Comparison of ENCODE assay signal across 8 cellular contexts in genomic region chr1:144002141-144002881, GRCh38. TPM values are rescaled to one million over a fixed set of nuclear protein-coding genes. Genes with fewer than 3 reads are reported as not detected.
DNase-seq lines count a peak whose midpoint lies in the region; ATAC-seq and TF ChIP-seq lines count a peak whose summit lies in the region.
"Not testable (repeated sequence)": the region's sequence is repeated elsewhere in the genome, so short reads cannot be mapped to it uniquely, and the experiment has no call there.

No MANE protein-coding gene starts in this region.

- not testable (repeated sequence) for H2AFZ ChIP-seq in OCI-LY7 (ENCODE audit: low read length)

- not testable (repeated sequence) for H2BK120ac ChIP-seq in mesendoderm (ENCODE audit: low read depth, low read length)

- H4K5ac ChIP-seq in mesendoderm (ENCODE audit: low read length): not testable (repeated sequence)

- not testable (repeated sequence) for H3K9me2 ChIP-seq in OCI-LY7 (ENCODE audit: insufficient read depth, low read length)

- 0 out of 2 replicates have a peak, but pooled peaks have one; percentile 9 for TF ChIP-seq CTCF in OCI-LY7 (conservative IDR thresholded peaks at IDR 0.05; ENCODE audit: low read length)
- not testable (repeated sequence) for TF ChIP-seq CTCF in astrocyte of the spinal cord (IDR thresholded peaks at IDR 0.05; ENCODE audit: low read depth, low read length); heart right ventricle (IDR thresholded peaks at IDR 0.05)

- not testable (repeated sequence) for H3K79me1 ChIP-seq in mesendoderm (ENCODE audit: low read length)

- H3K27me3 ChIP-seq in heart right ventricle; mesendoderm (ENCODE audit: insufficient read depth, low read length, poor library complexity): not testable (repeated sequence)

- H3K18ac ChIP-seq in mesendoderm (ENCODE audit: low read length): not testable (repeated sequence)

- H4K8ac ChIP-seq in mesendoderm (ENCODE audit: low read depth, low read length): not testable (repeated sequence)

- in situ Hi-C loops in astrocyte of the spinal cord (cut with HindIII; ENCODE audit: low sequenced_read_pairs): not testable (repeated sequence)

- not testable (repeated sequence) for H3K9ac ChIP-seq in mesendoderm (ENCODE audit: low read length)

- H3K27ac ChIP-seq in OCI-LY7 (ENCODE audit: low read depth, low read length, poor library complexity, severe bottlenecking); heart right ventricle; mesendoderm (ENCODE audit: low read depth, low read length): not testable (repeated sequence)

- CTCF ChIA-PET in OCI-LY7 (lab: Charles Lee; ENCODE audit: unreplicated experiment): not testable (repeated sequence)

- DNase-seq in CD1c-positive myeloid dendritic cell (ENCODE audit: extremely low spot score) (peak; percentile 4), OCI-LY7 (ENCODE audit: low spot score) (peak; percentile 31), astrocyte of the spinal cord (ENCODE audit: low read depth, low spot score) (peak; percentile 0), mesendoderm (peak; percentile 3)
- DNase-seq in heart right ventricle: not testable (repeated sequence)

- H3K79me2 ChIP-seq in OCI-LY7 (ENCODE audit: insufficient read depth, low read depth, low read length); mesendoderm (ENCODE audit: control insufficient read depth, insufficient read depth, low read length): not testable (repeated sequence)

- H3K4me1 ChIP-seq in OCI-LY7 (ENCODE audit: insufficient read depth, low read length, poor library complexity, severe bottlenecking); heart right ventricle; mesendoderm (ENCODE audit: control insufficient read depth, low read depth, low read length): not testable (repeated sequence)

- POLR2A ChIA-PET in OCI-LY7 (lab: Charles Lee): not testable (repeated sequence)

- not testable (repeated sequence) for H3K4ac ChIP-seq in mesendoderm (ENCODE audit: low read depth, low read length)

- H4K20me1 ChIP-seq in OCI-LY7 (ENCODE audit: insufficient read depth, low read length): not testable (repeated sequence)

- not testable (repeated sequence) for H2BK15ac ChIP-seq in mesendoderm (replicated peaks; ENCODE audit: low read depth)

- H3K23ac ChIP-seq in mesendoderm (ENCODE audit: low read length): not testable (repeated sequence)

- BruUV-seq in OCI-LY7 (replicated peaks; lab: Mats Ljungman, UMichigan): not testable (repeated sequence)

- H3K36me3 ChIP-seq in OCI-LY7 (ENCODE audit: insufficient read depth, low read length); heart right ventricle; mesendoderm (ENCODE audit: control insufficient read depth, insufficient read depth, low read length): not testable (repeated sequence)

- H2AK5ac ChIP-seq in mesendoderm (ENCODE audit: low read length): not testable (repeated sequence)

- not testable (repeated sequence) for H3K9me3 ChIP-seq in OCI-LY7 (ENCODE audit: low read length); heart right ventricle

- not testable (repeated sequence) for H2BK5ac ChIP-seq in mesendoderm (ENCODE audit: low read length)

- H3K56ac ChIP-seq in mesendoderm (ENCODE audit: low read length): not testable (repeated sequence)

- H3K4me2 ChIP-seq in OCI-LY7 (ENCODE audit: low read length); mesendoderm (ENCODE audit: low read length): not testable (repeated sequence)

- 12 to 45% methylated on average over 3 to 5 of the region's 7 CpGs for WGBS in heart right ventricle, 2 donors
- no CpG with 5 or more reads among the region's 7 CpGs for WGBS in mesendoderm (ENCODE audit: extremely low coverage, insufficient coverage, low lambda C conversion rate)

- intact Hi-C loops in OCI-LY7 (cut with micrococcal nuclease; ENCODE audit: unreplicated experiment); heart right ventricle (cut with DNase I): not testable (repeated sequence)

- H3K4me3 ChIP-seq in OCI-LY7 (ENCODE audit: low read depth, low read length, poor library complexity, severe bottlenecking); astrocyte of the spinal cord (ENCODE audit: low read depth, low read length); heart right ventricle; mesendoderm (ENCODE audit: low read length): not testable (repeated sequence)

- ATAC-seq in GM18907 (IDR thresholded peaks at IDR 0.05; ENCODE audit: unreplicated experiment) (peak; percentile 65), GM21576 (IDR thresholded peaks at IDR 0.05; ENCODE audit: unreplicated experiment) (peak; percentile 64), HG03045 (IDR thresholded peaks at IDR 0.05; ENCODE audit: unreplicated experiment) (peak; percentile 62), heart right ventricle (peak in 7 of 8 donors; percentile 51 to 88 (median 85))

RNA-seq across cellular contexts. Expression of gene FAM72C, which starts 30.5 kb away (rescaled TPM):
- total RNA-seq in OCI-LY7 (2014; rRNA removed; shearing (Covaris generic)): 14.7 and 18.0 TPM in 2 replicates
- total RNA-seq in OCI-LY7 (2022) (44.9 and 52.7 TPM in 2 replicates), heart right ventricle (under 1 TPM in 4 of 10 donors, not detected in 6; 0.15 to 0.37 (median 0.23) TPM)
- not detected for polyA plus RNA-seq in heart right ventricle
- polyA plus RNA-seq in mesendoderm (2013, experiment 1 of 2): 3.4 TPM
- 3.2 TPM for polyA plus RNA-seq in mesendoderm (2013, experiment 2 of 2)

Comparison
In these comparisons a context has a peak if more than half of its experiments do, and no peak if none do; other contexts are left out.
1. RNA of gene FAM72C, which starts 30.5 kb away (total RNA-seq): 14.7 to 52.7 TPM in OCI-LY7; 0.15 to 0.37 TPM in heart right ventricle; every median in the first group is over 10 times any median in the second.
2. Peak in every context shown above with its lines, with median percentiles within 50 percentile points of each other: ATAC-seq.